1 cellular context compared by ENCODE assay signal in the genomic region with DNA sequence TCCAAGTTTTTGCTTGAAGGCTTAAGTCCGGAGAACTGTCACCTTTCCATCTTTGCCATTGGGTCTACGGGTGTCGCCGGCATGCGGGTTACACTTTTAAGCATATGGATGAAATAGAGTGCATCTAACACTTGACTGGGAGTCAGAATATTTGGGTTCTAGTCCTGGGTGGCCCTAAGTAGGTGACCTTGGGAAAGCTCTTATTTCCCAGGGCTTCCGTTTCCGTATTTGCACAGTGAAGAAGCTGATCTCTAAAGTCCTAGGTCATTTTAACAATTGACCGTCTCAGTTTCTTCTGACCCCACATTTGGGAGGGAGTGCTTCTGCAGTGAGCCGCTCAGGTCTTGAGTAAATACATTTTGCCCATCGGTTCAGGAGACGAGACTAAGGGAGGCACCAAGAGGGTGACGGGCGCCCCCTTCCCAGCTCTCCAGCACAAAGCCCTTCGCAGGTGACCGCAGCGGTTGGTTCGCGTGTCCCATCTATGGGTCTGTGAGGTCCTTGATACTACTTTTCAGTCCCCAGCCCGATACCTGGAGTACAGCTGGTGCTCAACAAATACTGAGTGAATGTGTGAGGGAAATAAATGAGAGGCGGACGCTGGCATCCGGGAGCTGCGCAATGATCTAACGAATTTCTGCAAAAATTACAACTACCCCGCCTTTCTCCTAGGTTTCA.
TF ChIP-seq lines count a peak whose summit lies in the region.

No MANE protein-coding gene starts in this region.

TF ChIP-seq in K562, 482 proteins besides CTCF, POLR2A, EP300 and RAD21 (continued from another document and continues in another):
- TF ChIP-seq, protein P1, sequence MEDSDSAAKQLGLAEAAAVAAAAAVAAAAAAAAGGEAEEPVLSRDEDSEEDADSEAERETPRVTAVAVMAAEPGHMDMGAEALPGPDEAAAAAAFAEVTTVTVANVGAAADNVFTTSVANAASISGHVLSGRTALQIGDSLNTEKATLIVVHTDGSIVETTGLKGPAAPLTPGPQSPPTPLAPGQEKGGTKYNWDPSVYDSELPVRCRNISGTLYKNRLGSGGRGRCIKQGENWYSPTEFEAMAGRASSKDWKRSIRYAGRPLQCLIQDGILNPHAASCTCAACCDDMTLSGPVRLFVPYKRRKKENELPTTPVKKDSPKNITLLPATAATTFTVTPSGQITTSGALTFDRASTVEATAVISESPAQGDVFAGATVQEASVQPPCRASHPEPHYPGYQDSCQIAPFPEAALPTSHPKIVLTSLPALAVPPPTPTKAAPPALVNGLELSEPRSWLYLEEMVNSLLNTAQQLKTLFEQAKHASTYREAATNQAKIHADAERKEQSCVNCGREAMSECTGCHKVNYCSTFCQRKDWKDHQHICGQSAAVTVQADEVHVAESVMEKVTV (CRISPR knock-in tag; IDR thresholded peaks at IDR 0.05) = peak; percentile 44; the same call in 1 of the 2 replicates
- TF ChIP-seq ZNF589 (CRISPR knock-in tag; IDR thresholded peaks at IDR 0.05; ENCODE audit: low read depth) (no peak), FOSL1 (tag; conservative IDR thresholded peaks at IDR 0.05) (no peak), MYNN (IDR thresholded peaks at IDR 0.05) (no peak; the same call in 1 of the 2 replicates), MYNN (CRISPR knock-in tag; IDR thresholded peaks at IDR 0.05) (no peak), POLR2G (IDR thresholded peaks at IDR 0.05; ENCODE audit: low read depth, low read length) (no peak), RCOR1 (IDR thresholded peaks at IDR 0.05; ENCODE audit: borderline replicate concordance in 1 of 2, low read depth in 2 of 2, low read length in 2 of 2) (0 out of 4 replicates have a peak, but pooled peaks of 1 of the 2 experiments have one; percentile 2), GABPB2 (CRISPR knock-in tag; conservative IDR thresholded peaks at IDR 0.05) (no peak), NFE2 (IDR thresholded peaks at IDR 0.05; ENCODE audit: low read depth) (no peak), HEY1 (CRISPR knock-in tag; IDR thresholded peaks at IDR 0.05; ENCODE audit: borderline replicate concordance) (no peak), TBP (optimal IDR thresholded peaks at IDR 0.05; ENCODE audit: low read depth, low read length) (no peak), CHCHD3 (CRISPR knock-in tag; IDR thresholded peaks at IDR 0.05) (no peak), ZZZ3 (IDR thresholded peaks at IDR 0.05) (no peak), ZNF133 (CRISPR knock-in tag; IDR thresholded peaks at IDR 0.05) (no peak), ZNF184 (CRISPR knock-in tag; IDR thresholded peaks at IDR 0.05) (no peak), THRAP3 (IDR thresholded peaks at IDR 0.05; ENCODE audit: borderline replicate concordance) (no peak), HDAC8 (tag; IDR thresholded peaks at IDR 0.05) (no peak), IFI16 (CRISPR knock-in tag; IDR thresholded peaks at IDR 0.05) (no peak), SREBF2 (CRISPR knock-in tag; IDR thresholded peaks at IDR 0.05) (peak; percentile 48; the same call in 1 of the 2 replicates), JUNB (CRISPR knock-in tag; conservative IDR thresholded peaks at IDR 0.05) (no peak), ZNF668 (CRISPR knock-in tag; IDR thresholded peaks at IDR 0.05) (no peak), TAF9B (IDR thresholded peaks at IDR 0.05; ENCODE audit: partially characterized antibody) (peak; percentile 11), FOXA3 (CRISPR knock-in tag; conservative IDR thresholded peaks at IDR 0.05 in 1 of 2, IDR thresholded peaks at IDR 0.05 in 1 of 2) (peak; percentile 29 to 48; a peak in 3 of 4 replicates), ZBTB17 (CRISPR knock-in tag; IDR thresholded peaks at IDR 0.05) (0 out of 2 replicates have a peak, but pooled peaks have one; percentile 53), CBFB (CRISPR knock-in tag; IDR thresholded peaks at IDR 0.05) (0 out of 2 replicates have a peak, but pooled peaks have one; percentile 35), SMAD4 (CRISPR knock-in tag; conservative IDR thresholded peaks at IDR 0.05) (no peak), DMBX1 (CRISPR knock-in tag; IDR thresholded peaks at IDR 0.05; ENCODE audit: borderline replicate concordance) (no peak), NFATC3 (IDR thresholded peaks at IDR 0.05) (no peak), BRD9 (IDR thresholded peaks at IDR 0.05; ENCODE audit: low read depth, partially characterized antibody) (peak; percentile 86), ZC3H11A (IDR thresholded peaks at IDR 0.05; ENCODE audit: low read depth, low read length) (no peak; the same call in 1 of the 2 replicates), EGR1 (conservative IDR thresholded peaks at IDR 0.05) (no peak), TRIM24 (IDR thresholded peaks at IDR 0.05) (no peak), PHB (CRISPR knock-in tag; IDR thresholded peaks at IDR 0.05) (no peak)
- TF ChIP-seq, protein P2, sequence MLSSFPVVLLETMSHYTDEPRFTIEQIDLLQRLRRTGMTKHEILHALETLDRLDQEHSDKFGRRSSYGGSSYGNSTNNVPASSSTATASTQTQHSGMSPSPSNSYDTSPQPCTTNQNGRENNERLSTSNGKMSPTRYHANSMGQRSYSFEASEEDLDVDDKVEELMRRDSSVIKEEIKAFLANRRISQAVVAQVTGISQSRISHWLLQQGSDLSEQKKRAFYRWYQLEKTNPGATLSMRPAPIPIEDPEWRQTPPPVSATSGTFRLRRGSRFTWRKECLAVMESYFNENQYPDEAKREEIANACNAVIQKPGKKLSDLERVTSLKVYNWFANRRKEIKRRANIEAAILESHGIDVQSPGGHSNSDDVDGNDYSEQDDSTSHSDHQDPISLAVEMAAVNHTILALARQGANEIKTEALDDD (IDR thresholded peaks at IDR 0.05) = no peak
- TF ChIP-seq, protein P3, sequence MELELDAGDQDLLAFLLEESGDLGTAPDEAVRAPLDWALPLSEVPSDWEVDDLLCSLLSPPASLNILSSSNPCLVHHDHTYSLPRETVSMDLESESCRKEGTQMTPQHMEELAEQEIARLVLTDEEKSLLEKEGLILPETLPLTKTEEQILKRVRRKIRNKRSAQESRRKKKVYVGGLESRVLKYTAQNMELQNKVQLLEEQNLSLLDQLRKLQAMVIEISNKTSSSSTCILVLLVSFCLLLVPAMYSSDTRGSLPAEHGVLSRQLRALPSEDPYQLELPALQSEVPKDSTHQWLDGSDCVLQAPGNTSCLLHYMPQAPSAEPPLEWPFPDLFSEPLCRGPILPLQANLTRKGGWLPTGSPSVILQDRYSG (tag; conservative IDR thresholded peaks at IDR 0.05; ENCODE audit: low read depth) = no peak
- TF ChIP-seq, protein P4, sequence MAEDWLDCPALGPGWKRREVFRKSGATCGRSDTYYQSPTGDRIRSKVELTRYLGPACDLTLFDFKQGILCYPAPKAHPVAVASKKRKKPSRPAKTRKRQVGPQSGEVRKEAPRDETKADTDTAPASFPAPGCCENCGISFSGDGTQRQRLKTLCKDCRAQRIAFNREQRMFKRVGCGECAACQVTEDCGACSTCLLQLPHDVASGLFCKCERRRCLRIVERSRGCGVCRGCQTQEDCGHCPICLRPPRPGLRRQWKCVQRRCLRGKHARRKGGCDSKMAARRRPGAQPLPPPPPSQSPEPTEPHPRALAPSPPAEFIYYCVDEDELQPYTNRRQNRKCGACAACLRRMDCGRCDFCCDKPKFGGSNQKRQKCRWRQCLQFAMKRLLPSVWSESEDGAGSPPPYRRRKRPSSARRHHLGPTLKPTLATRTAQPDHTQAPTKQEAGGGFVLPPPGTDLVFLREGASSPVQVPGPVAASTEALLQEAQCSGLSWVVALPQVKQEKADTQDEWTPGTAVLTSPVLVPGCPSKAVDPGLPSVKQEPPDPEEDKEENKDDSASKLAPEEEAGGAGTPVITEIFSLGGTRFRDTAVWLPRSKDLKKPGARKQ (CRISPR knock-in tag; IDR thresholded peaks at IDR 0.05) = no peak
- TF ChIP-seq, protein P5, sequence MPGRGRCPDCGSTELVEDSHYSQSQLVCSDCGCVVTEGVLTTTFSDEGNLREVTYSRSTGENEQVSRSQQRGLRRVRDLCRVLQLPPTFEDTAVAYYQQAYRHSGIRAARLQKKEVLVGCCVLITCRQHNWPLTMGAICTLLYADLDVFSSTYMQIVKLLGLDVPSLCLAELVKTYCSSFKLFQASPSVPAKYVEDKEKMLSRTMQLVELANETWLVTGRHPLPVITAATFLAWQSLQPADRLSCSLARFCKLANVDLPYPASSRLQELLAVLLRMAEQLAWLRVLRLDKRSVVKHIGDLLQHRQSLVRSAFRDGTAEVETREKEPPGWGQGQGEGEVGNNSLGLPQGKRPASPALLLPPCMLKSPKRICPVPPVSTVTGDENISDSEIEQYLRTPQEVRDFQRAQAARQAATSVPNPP (IDR thresholded peaks at IDR 0.05; ENCODE audit: borderline replicate concordance, insufficient read depth, insufficient read length) = no peak
- TF ChIP-seq, protein P6, sequence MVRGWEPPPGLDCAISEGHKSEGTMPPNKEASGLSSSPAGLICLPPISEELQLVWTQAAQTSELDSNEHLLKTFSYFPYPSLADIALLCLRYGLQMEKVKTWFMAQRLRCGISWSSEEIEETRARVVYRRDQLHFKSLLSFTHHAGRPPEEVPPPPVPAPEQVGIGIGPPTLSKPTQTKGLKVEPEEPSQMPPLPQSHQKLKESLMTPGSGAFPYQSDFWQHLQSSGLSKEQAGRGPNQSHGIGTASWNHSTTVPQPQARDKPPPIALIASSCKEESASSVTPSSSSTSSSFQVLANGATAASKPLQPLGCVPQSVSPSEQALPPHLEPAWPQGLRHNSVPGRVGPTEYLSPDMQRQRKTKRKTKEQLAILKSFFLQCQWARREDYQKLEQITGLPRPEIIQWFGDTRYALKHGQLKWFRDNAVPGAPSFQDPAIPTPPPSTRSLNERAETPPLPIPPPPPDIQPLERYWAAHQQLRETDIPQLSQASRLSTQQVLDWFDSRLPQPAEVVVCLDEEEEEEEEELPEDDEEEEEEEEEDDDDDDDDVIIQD (CRISPR knock-in tag; IDR thresholded peaks at IDR 0.05) = no peak
- TF ChIP-seq, protein P7, sequence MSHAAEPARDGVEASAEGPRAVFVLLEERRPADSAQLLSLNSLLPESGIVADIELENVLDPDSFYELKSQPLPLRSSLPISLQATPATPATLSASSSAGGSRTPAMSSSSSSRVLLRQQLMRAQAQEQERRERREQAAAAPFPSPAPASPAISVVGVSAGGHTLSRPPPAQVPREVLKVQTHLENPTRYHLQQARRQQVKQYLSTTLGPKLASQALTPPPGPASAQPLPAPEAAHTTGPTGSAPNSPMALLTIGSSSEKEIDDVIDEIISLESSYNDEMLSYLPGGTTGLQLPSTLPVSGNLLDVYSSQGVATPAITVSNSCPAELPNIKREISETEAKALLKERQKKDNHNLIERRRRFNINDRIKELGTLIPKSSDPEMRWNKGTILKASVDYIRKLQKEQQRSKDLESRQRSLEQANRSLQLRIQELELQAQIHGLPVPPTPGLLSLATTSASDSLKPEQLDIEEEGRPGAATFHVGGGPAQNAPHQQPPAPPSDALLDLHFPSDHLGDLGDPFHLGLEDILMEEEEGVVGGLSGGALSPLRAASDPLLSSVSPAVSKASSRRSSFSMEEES (CRISPR knock-in tag; IDR thresholded peaks at IDR 0.05) = no peak
- TF ChIP-seq, protein P8, sequence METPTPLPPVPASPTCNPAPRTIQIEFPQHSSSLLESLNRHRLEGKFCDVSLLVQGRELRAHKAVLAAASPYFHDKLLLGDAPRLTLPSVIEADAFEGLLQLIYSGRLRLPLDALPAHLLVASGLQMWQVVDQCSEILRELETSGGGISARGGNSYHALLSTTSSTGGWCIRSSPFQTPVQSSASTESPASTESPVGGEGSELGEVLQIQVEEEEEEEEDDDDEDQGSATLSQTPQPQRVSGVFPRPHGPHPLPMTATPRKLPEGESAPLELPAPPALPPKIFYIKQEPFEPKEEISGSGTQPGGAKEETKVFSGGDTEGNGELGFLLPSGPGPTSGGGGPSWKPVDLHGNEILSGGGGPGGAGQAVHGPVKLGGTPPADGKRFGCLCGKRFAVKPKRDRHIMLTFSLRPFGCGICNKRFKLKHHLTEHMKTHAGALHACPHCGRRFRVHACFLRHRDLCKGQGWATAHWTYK (CRISPR knock-in tag; IDR thresholded peaks at IDR 0.05) = no peak
- TF ChIP-seq, protein P9, sequence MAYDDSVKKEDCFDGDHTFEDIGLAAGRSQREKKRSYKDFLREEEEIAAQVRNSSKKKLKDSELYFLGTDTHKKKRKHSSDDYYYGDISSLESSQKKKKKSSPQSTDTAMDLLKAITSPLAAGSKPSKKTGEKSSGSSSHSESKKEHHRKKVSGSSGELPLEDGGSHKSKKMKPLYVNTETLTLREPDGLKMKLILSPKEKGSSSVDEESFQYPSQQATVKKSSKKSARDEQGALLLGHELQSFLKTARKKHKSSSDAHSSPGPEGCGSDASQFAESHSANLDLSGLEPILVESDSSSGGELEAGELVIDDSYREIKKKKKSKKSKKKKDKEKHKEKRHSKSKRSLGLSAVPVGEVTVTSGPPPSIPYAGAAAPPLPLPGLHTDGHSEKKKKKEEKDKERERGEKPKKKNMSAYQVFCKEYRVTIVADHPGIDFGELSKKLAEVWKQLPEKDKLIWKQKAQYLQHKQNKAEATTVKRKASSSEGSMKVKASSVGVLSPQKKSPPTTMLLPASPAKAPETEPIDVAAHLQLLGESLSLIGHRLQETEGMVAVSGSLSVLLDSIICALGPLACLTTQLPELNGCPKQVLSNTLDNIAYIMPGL (CRISPR knock-in tag; IDR thresholded peaks at IDR 0.05) = no peak
- TF ChIP-seq, protein P10, sequence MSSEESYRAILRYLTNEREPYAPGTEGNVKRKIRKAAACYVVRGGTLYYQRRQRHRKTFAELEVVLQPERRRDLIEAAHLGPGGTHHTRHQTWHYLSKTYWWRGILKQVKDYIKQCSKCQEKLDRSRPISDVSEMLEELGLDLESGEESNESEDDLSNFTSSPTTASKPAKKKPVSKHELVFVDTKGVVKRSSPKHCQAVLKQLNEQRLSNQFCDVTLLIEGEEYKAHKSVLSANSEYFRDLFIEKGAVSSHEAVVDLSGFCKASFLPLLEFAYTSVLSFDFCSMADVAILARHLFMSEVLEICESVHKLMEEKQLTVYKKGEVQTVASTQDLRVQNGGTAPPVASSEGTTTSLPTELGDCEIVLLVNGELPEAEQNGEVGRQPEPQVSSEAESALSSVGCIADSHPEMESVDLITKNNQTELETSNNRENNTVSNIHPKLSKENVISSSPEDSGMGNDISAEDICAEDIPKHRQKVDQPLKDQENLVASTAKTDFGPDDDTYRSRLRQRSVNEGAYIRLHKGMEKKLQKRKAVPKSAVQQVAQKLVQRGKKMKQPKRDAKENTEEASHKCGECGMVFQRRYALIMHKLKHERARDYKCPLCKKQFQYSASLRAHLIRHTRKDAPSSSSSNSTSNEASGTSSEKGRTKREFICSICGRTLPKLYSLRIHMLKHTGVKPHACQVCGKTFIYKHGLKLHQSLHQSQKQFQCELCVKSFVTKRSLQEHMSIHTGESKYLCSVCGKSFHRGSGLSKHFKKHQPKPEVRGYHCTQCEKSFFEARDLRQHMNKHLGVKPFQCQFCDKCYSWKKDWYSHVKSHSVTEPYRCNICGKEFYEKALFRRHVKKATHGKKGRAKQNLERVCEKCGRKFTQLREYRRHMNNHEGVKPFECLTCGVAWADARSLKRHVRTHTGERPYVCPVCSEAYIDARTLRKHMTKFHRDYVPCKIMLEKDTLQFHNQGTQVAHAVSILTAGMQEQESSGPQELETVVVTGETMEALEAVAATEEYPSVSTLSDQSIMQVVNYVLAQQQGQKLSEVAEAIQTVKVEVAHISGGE (CRISPR knock-in tag; IDR thresholded peaks at IDR 0.05) = no peak; a peak in 1 of 6 replicates
